In genomic region chr9:15696979-15697378, GRCh38 we compare ENCODE assay signal across 21 cellular contexts.
A peak's percentile ranks its signal among the peaks of the same experiment; 100 is the strongest.
DNase-seq lines count a peak whose midpoint lies in the region; ATAC-seq lines count a peak whose summit lies in the region.
"Had no signal": no experiment of that assay in that cellular context is flagged by ENCODE, and none has a peak within 500 bp of the region (broad histone marks: within the 10 kb centered on the region; RNA-seq: fewer than 3 reads in every experiment).

No MANE protein-coding gene starts in this region.

- no peaks in the 10 kb centered on the region for H3K9me3 Mint-ChIP-seq in activated T-helper 2 cell treated with anti-CD3 and anti-CD28 coated beads, Interferon-gamma antibody, Interleukin-2, Interleukin-4, amounts not matched to agents 10 μg/mL and 5 μg/mL and 100 μg/mL, durations not matched to agents 14 hours and 24 hours and 36 hours
- no peaks in the 10 kb centered on the region for H3K9me3 Mint-ChIP-seq in activated T-helper 17 cell treated with anti-CD3 and anti-CD28 coated beads, Interleukin-2, amount 50 U/mL, for 72 hours
- H3K9me3 Mint-ChIP-seq: stimulated activated effector memory CD8-positive, alpha-beta T cell treated with anti-CD3 and anti-CD28 coated beads, Interleukin-12 subunit alpha, Interleukin-12 subunit beta, amount 100 ng/mL, for 72 hours had no signal

- no peak overlapping the region for H3K56ac ChIP-seq in mesendoderm (ENCODE audit: low read length)

- no peaks in the 10 kb centered on the region for H3K79me2 ChIP-seq in mesendoderm (ENCODE audit: control insufficient read depth, insufficient read depth, low read length)

- H3K79me1 ChIP-seq in mesendoderm (ENCODE audit: low read length), result no peaks in the 10 kb centered on the region

- no peak overlapping the region for H3K4me2 ChIP-seq in mesendoderm (ENCODE audit: low read length)

- no peaks in the 10 kb centered on the region for H3K27me3 Mint-ChIP-seq in activated T-helper 2 cell treated with anti-CD3 and anti-CD28 coated beads, Interferon-gamma antibody, Interleukin-2, Interleukin-4, amounts not matched to agents 10 μg/mL and 5 μg/mL and 100 μg/mL, durations not matched to agents 14 hours and 24 hours and 36 hours (ENCODE audit: low read depth)
- H3K27me3 Mint-ChIP-seq in activated T-helper 17 cell treated with anti-CD3 and anti-CD28 coated beads, Interleukin-2, amount 50 U/mL, for 72 hours, result no peaks in the 10 kb centered on the region
- H3K27me3 Mint-ChIP-seq: CD4-positive, CD25-positive, alpha-beta regulatory T cell had no signal

- H3K4me1 ChIP-seq in mesendoderm (ENCODE audit: control insufficient read depth, low read depth, low read length), result no peaks in the 10 kb centered on the region

- ATAC-seq in stimulated activated naive CD8-positive, alpha-beta T cell treated with anti-CD3 and anti-CD28 coated beads, Interleukin-15, Interleukin-2, amounts not matched to agents 100 U/mL and 50 U/mL, for 24 hours, result no peak
- ATAC-seq in activated T-helper 17 cell treated with anti-CD3 and anti-CD28 coated beads, Interleukin-2, amount 50 U/mL, for 72 hours (replicated peaks), result no peak
- ATAC-seq: left lobe of liver; sciatic nerve; stimulated activated effector memory CD8-positive, alpha-beta T cell treated with anti-CD3 and anti-CD28 coated beads, Interleukin-12 subunit alpha, Interleukin-12 subunit beta, amount 100 ng/mL, for 72 hours had no signal

- no peak overlapping the region for H3K27ac Mint-ChIP-seq in activated T-helper 2 cell treated with anti-CD3 and anti-CD28 coated beads, Interferon-gamma antibody, Interleukin-2, Interleukin-4, amounts not matched to agents 10 μg/mL and 5 μg/mL and 100 μg/mL, durations not matched to agents 14 hours and 24 hours and 36 hours
- H3K27ac Mint-ChIP-seq in activated T-helper 17 cell treated with anti-CD3 and anti-CD28 coated beads, Interleukin-2, amount 50 U/mL, for 72 hours, result no peak overlapping the region
- H3K27ac Mint-ChIP-seq: CD4-positive, CD25-positive, alpha-beta regulatory T cell; nephron; stimulated activated effector memory CD8-positive, alpha-beta T cell treated with anti-CD3 and anti-CD28 coated beads, Interleukin-12 subunit alpha, Interleukin-12 subunit beta, amount 100 ng/mL, for 72 hours had no signal

- H2BK15ac ChIP-seq in mesendoderm (replicated peaks; ENCODE audit: low read depth), result no peak overlapping the region

- no peak overlapping the region for H2AK5ac ChIP-seq in mesendoderm (ENCODE audit: low read length)

- in situ Hi-C loops in T47D (cut with HindIII; ENCODE audit: low pct_unique_long_range_greater_than_20kb, low sequenced_read_pairs), result no loop called here

- no peak overlapping the region for H3K27ac ChIP-seq in mesendoderm (ENCODE audit: low read depth, low read length)
- H3K27ac ChIP-seq: epithelial cell of prostate had no signal

- H3K18ac ChIP-seq in mesendoderm (ENCODE audit: low read length), result no peak overlapping the region

- H2BK120ac ChIP-seq in mesendoderm (ENCODE audit: low read depth, low read length), result no peak overlapping the region

- intact Hi-C loops in activated T-helper 2 cell treated with anti-CD3 and anti-CD28 coated beads, Interferon-gamma antibody, Interleukin-2, Interleukin-4, amounts not matched to agents 10 μg/mL and 5 μg/mL and 100 μg/mL, durations not matched to agents 14 hours and 24 hours and 36 hours (cut with micrococcal nuclease), result no loop called here

- no peak overlapping the region for H3K4me3 ChIP-seq in mesendoderm (ENCODE audit: low read length)

- H3K23ac ChIP-seq in mesendoderm (ENCODE audit: low read length), result no peak overlapping the region

- no peaks in the 10 kb centered on the region for H3K27me3 ChIP-seq in mesendoderm (ENCODE audit: insufficient read depth, low read length, poor library complexity)

- no CpG with 5 or more reads among the region's 1 CpG for WGBS in mesendoderm (ENCODE audit: extremely low coverage, insufficient coverage, low lambda C conversion rate)

- H2BK5ac ChIP-seq in mesendoderm (ENCODE audit: low read length), result no peak overlapping the region

- no peaks in the 10 kb centered on the region for H3K4me1 Mint-ChIP-seq in activated T-helper 2 cell treated with anti-CD3 and anti-CD28 coated beads, Interferon-gamma antibody, Interleukin-2, Interleukin-4, amounts not matched to agents 10 μg/mL and 5 μg/mL and 100 μg/mL, durations not matched to agents 14 hours and 24 hours and 36 hours (ENCODE audit: low read depth)
- H3K4me1 Mint-ChIP-seq in activated T-helper 17 cell treated with anti-CD3 and anti-CD28 coated beads, Interleukin-2, amount 50 U/mL, for 72 hours, result no peaks in the 10 kb centered on the region
- H3K4me1 Mint-ChIP-seq: CD4-positive, CD25-positive, alpha-beta regulatory T cell; nephron; stimulated activated effector memory CD8-positive, alpha-beta T cell treated with anti-CD3 and anti-CD28 coated beads, Interleukin-12 subunit alpha, Interleukin-12 subunit beta, amount 100 ng/mL, for 72 hours had no signal

- peak; percentile 8 for DNase-seq in DMS 273 treated with DMSO at 0.1 percent for 48 hours (lab: John Stamatoyannopoulos, UW)
- DNase-seq in HT1080 (ENCODE audit: low read depth), result peak; percentile 69
- DNase-seq in T47D (ENCODE audit: low read depth in 1 of 2, low spot score in 1 of 2), result peak; percentile 1 to 2
- peak; percentile 16 for DNase-seq in mesendoderm
- no peak for DNase-seq in activated T-helper 2 cell treated with anti-CD3 and anti-CD28 coated beads, Interferon-gamma antibody, Interleukin-2, Interleukin-4, amounts not matched to agents 10 μg/mL and 5 μg/mL and 100 μg/mL, durations not matched to agents 14 hours and 24 hours and 36 hours (ENCODE audit: low spot score)
- no peak for DNase-seq in NCI-H226
- DNase-seq in stimulated activated naive CD8-positive, alpha-beta T cell treated with anti-CD3 and anti-CD28 coated beads, Interleukin-15, Interleukin-2, amounts not matched to agents 100 U/mL and 50 U/mL, for 24 hours, result no peak
- DNase-seq: activated CD4-positive, CD25-positive, alpha-beta regulatory T cell; activated CD8-positive, alpha-beta memory T cell treated with anti-CD3 and anti-CD28 coated beads, Interleukin-2, amount 50 U/mL, for 4 hours; activated naive CD4-positive, alpha-beta T cell treated with anti-CD3 and anti-CD28 coated beads, Interleukin-2, amount 50 U/mL, for 16 hours; CD4-positive, CD25-positive, alpha-beta regulatory T cell; cerebellar nuclear complex; GDM1; Karpas-422; stimulated activated CD4-positive, alpha-beta T cell treated with anti-CD3 and anti-CD28 coated beads, Interleukin-4, amount 100 ng/mL, for 4 hours had no signal

- H4K8ac ChIP-seq in mesendoderm (ENCODE audit: low read depth, low read length), result no peak overlapping the region

- no peaks in the 10 kb centered on the region for H3K36me3 Mint-ChIP-seq in activated T-helper 2 cell treated with anti-CD3 and anti-CD28 coated beads, Interferon-gamma antibody, Interleukin-2, Interleukin-4, amounts not matched to agents 10 μg/mL and 5 μg/mL and 100 μg/mL, durations not matched to agents 14 hours and 24 hours and 36 hours (ENCODE audit: low read depth)
- H3K36me3 Mint-ChIP-seq in activated T-helper 17 cell treated with anti-CD3 and anti-CD28 coated beads, Interleukin-2, amount 50 U/mL, for 72 hours (ENCODE audit: low read depth), result no peaks in the 10 kb centered on the region
- H3K36me3 Mint-ChIP-seq: stimulated activated effector memory CD8-positive, alpha-beta T cell treated with anti-CD3 and anti-CD28 coated beads, Interleukin-12 subunit alpha, Interleukin-12 subunit beta, amount 100 ng/mL, for 72 hours had no signal

- no peaks in the 10 kb centered on the region for H3K36me3 ChIP-seq in mesendoderm (ENCODE audit: control insufficient read depth, insufficient read depth, low read length)

- no peak overlapping the region for H4K5ac ChIP-seq in mesendoderm (ENCODE audit: low read length)

- no peak overlapping the region for H3K4ac ChIP-seq in mesendoderm (ENCODE audit: low read depth, low read length)

- no peak overlapping the region for H3K4me3 Mint-ChIP-seq in activated T-helper 2 cell treated with anti-CD3 and anti-CD28 coated beads, Interferon-gamma antibody, Interleukin-2, Interleukin-4, amounts not matched to agents 10 μg/mL and 5 μg/mL and 100 μg/mL, durations not matched to agents 14 hours and 24 hours and 36 hours (ENCODE audit: low read depth)
- H3K4me3 Mint-ChIP-seq in activated T-helper 17 cell treated with anti-CD3 and anti-CD28 coated beads, Interleukin-2, amount 50 U/mL, for 72 hours, result no peak overlapping the region
- H3K4me3 Mint-ChIP-seq: CD4-positive, CD25-positive, alpha-beta regulatory T cell; nephron; stimulated activated effector memory CD8-positive, alpha-beta T cell treated with anti-CD3 and anti-CD28 coated beads, Interleukin-12 subunit alpha, Interleukin-12 subunit beta, amount 100 ng/mL, for 72 hours had no signal

- no peak overlapping the region for H3K9ac ChIP-seq in mesendoderm (ENCODE audit: low read length)

Comparison
In these comparisons a context has a peak if more than half of its experiments do, and no peak if none do; other contexts are left out.
1. DNase-seq: peak in DMS 273 treated with DMSO at 0.1 percent for 48 hours (single experiment), HT1080 (single experiment), T47D (2 of 2) and mesendoderm (single experiment); none in activated T-helper 2 cell treated with anti-CD3 and anti-CD28 coated beads, Interferon-gamma antibody, Interleukin-2, Interleukin-4, amounts not matched to agents 10 μg/mL and 5 μg/mL and 100 μg/mL, durations not matched to agents 14 hours and 24 hours and 36 hours (single experiment), NCI-H226 (single experiment) and stimulated activated naive CD8-positive, alpha-beta T cell treated with anti-CD3 and anti-CD28 coated beads, Interleukin-15, Interleukin-2, amounts not matched to agents 100 U/mL and 50 U/mL, for 24 hours (single experiment).